ENCODE assay signal across 8 cellular contexts in the genomic region with DNA sequence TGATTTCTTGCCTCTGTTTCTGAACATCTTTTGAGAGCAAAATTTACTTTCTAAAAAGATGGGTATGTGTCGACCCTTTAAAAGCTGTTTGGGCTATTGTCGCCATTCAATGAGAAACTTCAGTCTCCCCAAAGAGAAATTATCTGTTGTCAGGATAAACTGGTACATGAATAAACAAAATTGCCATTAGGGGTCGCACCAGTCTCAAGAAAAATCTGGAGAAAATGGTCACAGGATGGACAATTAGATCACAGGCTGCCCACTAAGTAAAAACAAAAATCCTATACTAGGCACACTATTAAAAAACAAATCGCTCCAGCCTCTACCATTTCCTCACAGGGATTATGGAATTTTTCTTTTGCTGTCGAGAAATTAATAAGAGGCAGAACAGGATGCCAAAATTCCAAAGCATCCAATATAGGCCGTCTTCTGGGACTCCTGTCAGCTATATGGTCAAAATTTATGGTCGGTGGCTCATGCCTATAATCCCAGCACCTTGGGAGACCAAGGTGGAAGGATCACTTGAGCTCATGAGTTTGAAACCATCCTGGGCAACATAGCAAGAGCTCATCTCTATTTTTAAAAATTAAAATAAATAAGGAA. TPM values are rescaled to one million over a fixed set of nuclear protein-coding genes. Genes with fewer than 3 reads are reported as not detected.
DNase-seq lines count a peak whose midpoint lies in the region; ATAC-seq and TF ChIP-seq lines count a peak whose summit lies in the region.

No MANE protein-coding gene starts in this region.

- H3K9me3 Mint-ChIP-seq in mesothelial cell of epicardium: no peaks in the 10 kb centered on the region

- H3K4me1 Mint-ChIP-seq in mesothelial cell of epicardium: no peaks in the 10 kb centered on the region

- H3K27me3 Mint-ChIP-seq in mesothelial cell of epicardium (ENCODE audit: low read depth): peaks cover 71% of the 10 kb centered on the region

- H3K4me3 ChIP-seq in GM12875 (ENCODE audit: low read depth, low read length) (no peak overlapping the region), choroid plexus epithelial cell (ENCODE audit: low read depth, low read length) (no peak overlapping the region)

- ATAC-seq in GM18907 (IDR thresholded peaks at IDR 0.05; ENCODE audit: unreplicated experiment): no peak
- ATAC-seq in HG02884 (IDR thresholded peaks at IDR 0.05; ENCODE audit: unreplicated experiment): no peak
- no peak for ATAC-seq in GM21723 (IDR thresholded peaks at IDR 0.05; ENCODE audit: unreplicated experiment)

- H3K27ac Mint-ChIP-seq in mesothelial cell of epicardium: no peak overlapping the region

- H3K4me3 Mint-ChIP-seq in mesothelial cell of epicardium: no peak overlapping the region

- peak; percentile 36; the same call in 1 of the 2 replicates for TF ChIP-seq CTCF in GM12875 (IDR thresholded peaks at IDR 0.05; ENCODE audit: borderline replicate concordance, insufficient read depth, low read depth, low read length)
- TF ChIP-seq CTCF in choroid plexus epithelial cell (conservative IDR thresholded peaks at IDR 0.05; ENCODE audit: low read depth, low read length): peak; percentile 66
- TF ChIP-seq CTCF in mesothelial cell of epicardium (IDR thresholded peaks at IDR 0.05; ENCODE audit: unreplicated experiment): peak; percentile 60

- H3K36me3 Mint-ChIP-seq in mesothelial cell of epicardium: no peaks in the 10 kb centered on the region

- DNase-seq in AG20443 (ENCODE audit: low spot score) (peak; percentile 55), NOMO-1 treated with dmso at 0.1 percent for 144 hours (lab: John Stamatoyannopoulos, UW; ENCODE audit: unreplicated experiment) (peak; percentile 49), choroid plexus epithelial cell (ENCODE audit: low read depth) (peak; percentile 87), mesothelial cell of epicardium (ENCODE audit: low spot score in 2 of 2, unreplicated experiment in 2 of 2) (no peak)

RNA-seq across cellular contexts. Expression of a gene that starts 5.5 kb away (rescaled TPM):
- total RNA-seq in mesothelial cell of epicardium: 59.5 to 61.9 TPM (median 61.7 TPM) in 3 replicates

Comparison
In these comparisons a context has a peak if more than half of its experiments do, and no peak if none do; other contexts are left out.
1. DNase-seq: peak in AG20443 (single experiment), NOMO-1 treated with dmso at 0.1 percent for 144 hours (single experiment) and choroid plexus epithelial cell (single experiment); none in mesothelial cell of epicardium (0 of 2).
2. Peak in every context shown above with its lines, with median percentiles within 50 percentile points of each other: CTCF ChIP-seq.